In the genomic region with DNA sequence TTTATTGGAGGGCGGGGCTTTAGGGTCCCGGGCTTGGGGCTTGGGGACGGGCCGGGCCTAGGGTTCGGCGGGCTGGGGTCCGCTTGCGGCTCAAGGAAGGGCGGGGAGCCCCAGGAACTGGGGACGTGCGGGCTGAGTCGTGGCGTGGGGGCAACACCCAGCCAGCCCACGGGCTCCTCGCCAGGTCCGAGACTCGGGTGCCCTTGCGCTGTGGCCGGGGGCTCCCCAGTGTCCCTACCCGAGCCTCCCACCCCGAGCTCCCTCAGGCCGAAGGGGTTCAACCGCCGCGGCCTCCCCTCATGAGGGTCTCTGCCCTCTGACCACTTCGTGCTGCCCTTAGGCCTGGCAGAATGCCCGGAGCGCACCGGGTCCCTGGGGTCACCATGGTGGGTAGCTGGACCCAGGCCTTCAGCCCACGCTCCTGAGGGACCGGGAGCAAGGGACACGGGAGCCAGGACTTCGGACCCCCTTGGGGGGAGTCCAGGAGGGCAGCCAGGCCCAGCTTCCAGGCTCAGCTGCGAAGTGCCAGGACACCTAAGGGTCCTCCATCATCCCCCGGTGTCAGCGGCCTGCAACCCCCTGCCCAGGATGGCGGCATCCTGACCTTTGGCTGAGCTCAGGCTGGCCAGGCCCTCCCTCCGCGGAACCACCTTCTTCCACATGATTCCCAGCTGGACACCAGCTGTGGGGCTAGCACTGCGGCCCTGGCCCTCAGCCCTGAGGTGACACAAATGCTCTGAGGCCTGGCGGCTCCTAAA, we compare ENCODE assay signal across 1 cellular context.
TF ChIP-seq lines count a peak whose summit lies in the region.

No MANE protein-coding gene starts in this region.

TF ChIP-seq in HepG2, 621 proteins besides CTCF, POLR2A, EP300 and RAD21 (continued from another document and continues in another):
- TF ChIP-seq, protein P1, sequence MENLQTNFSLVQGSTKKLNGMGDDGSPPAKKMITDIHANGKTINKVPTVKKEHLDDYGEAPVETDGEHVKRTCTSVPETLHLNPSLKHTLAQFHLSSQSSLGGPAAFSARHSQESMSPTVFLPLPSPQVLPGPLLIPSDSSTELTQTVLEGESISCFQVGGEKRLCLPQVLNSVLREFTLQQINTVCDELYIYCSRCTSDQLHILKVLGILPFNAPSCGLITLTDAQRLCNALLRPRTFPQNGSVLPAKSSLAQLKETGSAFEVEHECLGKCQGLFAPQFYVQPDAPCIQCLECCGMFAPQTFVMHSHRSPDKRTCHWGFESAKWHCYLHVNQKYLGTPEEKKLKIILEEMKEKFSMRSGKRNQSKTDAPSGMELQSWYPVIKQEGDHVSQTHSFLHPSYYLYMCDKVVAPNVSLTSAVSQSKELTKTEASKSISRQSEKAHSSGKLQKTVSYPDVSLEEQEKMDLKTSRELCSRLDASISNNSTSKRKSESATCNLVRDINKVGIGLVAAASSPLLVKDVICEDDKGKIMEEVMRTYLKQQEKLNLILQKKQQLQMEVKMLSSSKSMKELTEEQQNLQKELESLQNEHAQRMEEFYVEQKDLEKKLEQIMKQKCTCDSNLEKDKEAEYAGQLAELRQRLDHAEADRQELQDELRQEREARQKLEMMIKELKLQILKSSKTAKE (CRISPR knock-in tag; IDR thresholded peaks at IDR 0.05; ENCODE audit: borderline replicate concordance): no peak
- TF ChIP-seq KDM5B (CRISPR knock-in tag; IDR thresholded peaks at IDR 0.05; ENCODE audit: borderline replicate concordance) (peak; percentile 58; the same call in 1 of the 2 replicates), SMAD3 (CRISPR knock-in tag; IDR thresholded peaks at IDR 0.05) (no peak), ZBTB42 (CRISPR knock-in tag; IDR thresholded peaks at IDR 0.05) (no peak), ZSCAN20 (CRISPR knock-in tag; IDR thresholded peaks at IDR 0.05; ENCODE audit: borderline replicate concordance) (no peak), ATM (IDR thresholded peaks at IDR 0.05; ENCODE audit: borderline replicate concordance) (no peak), FOXO1 (CRISPR knock-in tag; IDR thresholded peaks at IDR 0.05) (no peak), ZFAT (CRISPR knock-in tag; conservative IDR thresholded peaks at IDR 0.05) (no peak), ZNF496 (CRISPR knock-in tag; IDR thresholded peaks at IDR 0.05; ENCODE audit: insufficient replicate concordance) (no peak), HNRNPH1 (optimal IDR thresholded peaks at IDR 0.05; ENCODE audit: low read depth, low read length) (no peak), ELF4 (CRISPR knock-in tag; IDR thresholded peaks at IDR 0.05; ENCODE audit: borderline replicate concordance) (no peak), REPIN1 (CRISPR knock-in tag; IDR thresholded peaks at IDR 0.05; ENCODE audit: borderline replicate concordance, low read depth) (0 out of 2 replicates have a peak, but pooled peaks have one; percentile 23), IRF2 (CRISPR knock-in tag; IDR thresholded peaks at IDR 0.05) (0 out of 2 replicates have a peak, but pooled peaks have one; percentile 26), ZNF432 (CRISPR knock-in tag; IDR thresholded peaks at IDR 0.05; ENCODE audit: borderline replicate concordance) (no peak), ZNF781 (CRISPR knock-in tag; IDR thresholded peaks at IDR 0.05; ENCODE audit: borderline replicate concordance, not compliant biosample characterization) (no peak), ZNF562 (CRISPR knock-in tag; IDR thresholded peaks at IDR 0.05; ENCODE audit: borderline replicate concordance) (no peak), HOXD1 (CRISPR knock-in tag; IDR thresholded peaks at IDR 0.05) (no peak), ZNF672 (CRISPR knock-in tag; IDR thresholded peaks at IDR 0.05) (no peak), HMG20B (CRISPR knock-in tag; conservative IDR thresholded peaks at IDR 0.05) (no peak), ZNF788 (CRISPR knock-in tag; IDR thresholded peaks at IDR 0.05; ENCODE audit: borderline replicate concordance) (peak; percentile 72; the same call in 1 of the 2 replicates), ZNF775 (CRISPR knock-in tag; IDR thresholded peaks at IDR 0.05; ENCODE audit: borderline replicate concordance) (no peak), RFXANK (CRISPR knock-in tag; IDR thresholded peaks at IDR 0.05) (no peak), ZNF816 (CRISPR knock-in tag; IDR thresholded peaks at IDR 0.05; ENCODE audit: borderline replicate concordance) (peak; percentile 63; the same call in 1 of the 2 replicates), ZBTB7A (CRISPR knock-in tag; IDR thresholded peaks at IDR 0.05) (peak; percentile 88), ZNF616 (CRISPR knock-in tag; IDR thresholded peaks at IDR 0.05; ENCODE audit: low read depth) (no peak), ZNF331 (CRISPR knock-in tag; IDR thresholded peaks at IDR 0.05) (no peak), MAFF (IDR thresholded peaks at IDR 0.05; ENCODE audit: low read depth, low read length) (no peak), PHF20 (CRISPR knock-in tag; IDR thresholded peaks at IDR 0.05) (no peak), POLR2G (IDR thresholded peaks at IDR 0.05; ENCODE audit: low read depth, low read length) (no peak), CHD4 (IDR thresholded peaks at IDR 0.05; ENCODE audit: borderline replicate concordance, low read length) (no peak), SP1 (IDR thresholded peaks at IDR 0.05) (no peak), SP1 (CRISPR knock-in tag; IDR thresholded peaks at IDR 0.05) (no peak), PAX8 (CRISPR knock-in tag; IDR thresholded peaks at IDR 0.05; ENCODE audit: borderline replicate concordance) (no peak), STAT5B (CRISPR knock-in tag; IDR thresholded peaks at IDR 0.05) (no peak), ZNF598 (CRISPR knock-in tag; IDR thresholded peaks at IDR 0.05; ENCODE audit: borderline replicate concordance) (no peak; the same call in 1 of the 2 replicates), SIN3B (IDR thresholded peaks at IDR 0.05; ENCODE audit: low read length) (no peak), MZF1 (CRISPR knock-in tag; IDR thresholded peaks at IDR 0.05; ENCODE audit: borderline replicate concordance) (no peak), ZNF713 (CRISPR knock-in tag; IDR thresholded peaks at IDR 0.05) (0 out of 2 replicates have a peak, but pooled peaks have one; percentile 43)
- TF ChIP-seq, protein P2, sequence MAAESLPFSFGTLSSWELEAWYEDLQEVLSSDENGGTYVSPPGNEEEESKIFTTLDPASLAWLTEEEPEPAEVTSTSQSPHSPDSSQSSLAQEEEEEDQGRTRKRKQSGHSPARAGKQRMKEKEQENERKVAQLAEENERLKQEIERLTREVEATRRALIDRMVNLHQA (CRISPR knock-in tag; IDR thresholded peaks at IDR 0.05): no peak
- TF ChIP-seq, protein P3, sequence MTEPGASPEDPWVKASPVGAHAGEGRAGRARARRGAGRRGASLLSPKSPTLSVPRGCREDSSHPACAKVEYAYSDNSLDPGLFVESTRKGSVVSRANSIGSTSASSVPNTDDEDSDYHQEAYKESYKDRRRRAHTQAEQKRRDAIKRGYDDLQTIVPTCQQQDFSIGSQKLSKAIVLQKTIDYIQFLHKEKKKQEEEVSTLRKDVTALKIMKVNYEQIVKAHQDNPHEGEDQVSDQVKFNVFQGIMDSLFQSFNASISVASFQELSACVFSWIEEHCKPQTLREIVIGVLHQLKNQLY (CRISPR knock-in tag; IDR thresholded peaks at IDR 0.05): no peak; the same call in 1 of the 2 replicates
- TF ChIP-seq, protein P4, sequence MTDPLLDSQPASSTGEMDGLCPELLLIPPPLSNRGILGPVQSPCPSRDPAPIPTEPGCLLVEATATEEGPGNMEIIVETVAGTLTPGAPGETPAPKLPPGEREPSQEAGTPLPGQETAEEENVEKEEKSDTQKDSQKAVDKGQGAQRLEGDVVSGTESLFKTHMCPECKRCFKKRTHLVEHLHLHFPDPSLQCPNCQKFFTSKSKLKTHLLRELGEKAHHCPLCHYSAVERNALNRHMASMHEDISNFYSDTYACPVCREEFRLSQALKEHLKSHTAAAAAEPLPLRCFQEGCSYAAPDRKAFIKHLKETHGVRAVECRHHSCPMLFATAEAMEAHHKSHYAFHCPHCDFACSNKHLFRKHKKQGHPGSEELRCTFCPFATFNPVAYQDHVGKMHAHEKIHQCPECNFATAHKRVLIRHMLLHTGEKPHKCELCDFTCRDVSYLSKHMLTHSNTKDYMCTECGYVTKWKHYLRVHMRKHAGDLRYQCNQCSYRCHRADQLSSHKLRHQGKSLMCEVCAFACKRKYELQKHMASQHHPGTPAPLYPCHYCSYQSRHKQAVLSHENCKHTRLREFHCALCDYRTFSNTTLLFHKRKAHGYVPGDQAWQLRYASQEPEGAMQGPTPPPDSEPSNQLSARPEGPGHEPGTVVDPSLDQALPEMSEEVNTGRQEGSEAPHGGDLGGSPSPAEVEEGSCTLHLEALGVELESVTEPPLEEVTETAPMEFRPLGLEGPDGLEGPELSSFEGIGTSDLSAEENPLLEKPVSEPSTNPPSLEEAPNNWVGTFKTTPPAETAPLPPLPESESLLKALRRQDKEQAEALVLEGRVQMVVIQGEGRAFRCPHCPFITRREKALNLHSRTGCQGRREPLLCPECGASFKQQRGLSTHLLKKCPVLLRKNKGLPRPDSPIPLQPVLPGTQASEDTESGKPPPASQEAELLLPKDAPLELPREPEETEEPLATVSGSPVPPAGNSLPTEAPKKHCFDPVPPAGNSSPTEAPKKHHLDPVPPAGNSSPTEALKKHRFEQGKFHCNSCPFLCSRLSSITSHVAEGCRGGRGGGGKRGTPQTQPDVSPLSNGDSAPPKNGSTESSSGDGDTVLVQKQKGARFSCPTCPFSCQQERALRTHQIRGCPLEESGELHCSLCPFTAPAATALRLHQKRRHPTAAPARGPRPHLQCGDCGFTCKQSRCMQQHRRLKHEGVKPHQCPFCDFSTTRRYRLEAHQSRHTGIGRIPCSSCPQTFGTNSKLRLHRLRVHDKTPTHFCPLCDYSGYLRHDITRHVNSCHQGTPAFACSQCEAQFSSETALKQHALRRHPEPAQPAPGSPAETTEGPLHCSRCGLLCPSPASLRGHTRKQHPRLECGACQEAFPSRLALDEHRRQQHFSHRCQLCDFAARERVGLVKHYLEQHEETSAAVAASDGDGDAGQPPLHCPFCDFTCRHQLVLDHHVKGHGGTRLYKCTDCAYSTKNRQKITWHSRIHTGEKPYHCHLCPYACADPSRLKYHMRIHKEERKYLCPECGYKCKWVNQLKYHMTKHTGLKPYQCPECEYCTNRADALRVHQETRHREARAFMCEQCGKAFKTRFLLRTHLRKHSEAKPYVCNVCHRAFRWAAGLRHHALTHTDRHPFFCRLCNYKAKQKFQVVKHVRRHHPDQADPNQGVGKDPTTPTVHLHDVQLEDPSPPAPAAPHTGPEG (CRISPR knock-in tag; IDR thresholded peaks at IDR 0.05): no peak; the same call in 1 of the 2 replicates
- TF ChIP-seq, protein P5, sequence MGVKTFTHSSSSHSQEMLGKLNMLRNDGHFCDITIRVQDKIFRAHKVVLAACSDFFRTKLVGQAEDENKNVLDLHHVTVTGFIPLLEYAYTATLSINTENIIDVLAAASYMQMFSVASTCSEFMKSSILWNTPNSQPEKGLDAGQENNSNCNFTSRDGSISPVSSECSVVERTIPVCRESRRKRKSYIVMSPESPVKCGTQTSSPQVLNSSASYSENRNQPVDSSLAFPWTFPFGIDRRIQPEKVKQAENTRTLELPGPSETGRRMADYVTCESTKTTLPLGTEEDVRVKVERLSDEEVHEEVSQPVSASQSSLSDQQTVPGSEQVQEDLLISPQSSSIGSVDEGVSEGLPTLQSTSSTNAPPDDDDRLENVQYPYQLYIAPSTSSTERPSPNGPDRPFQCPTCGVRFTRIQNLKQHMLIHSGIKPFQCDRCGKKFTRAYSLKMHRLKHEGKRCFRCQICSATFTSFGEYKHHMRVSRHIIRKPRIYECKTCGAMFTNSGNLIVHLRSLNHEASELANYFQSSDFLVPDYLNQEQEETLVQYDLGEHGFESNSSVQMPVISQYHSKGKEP (CRISPR knock-in tag; IDR thresholded peaks at IDR 0.05): no peak
- TF ChIP-seq, protein P6, sequence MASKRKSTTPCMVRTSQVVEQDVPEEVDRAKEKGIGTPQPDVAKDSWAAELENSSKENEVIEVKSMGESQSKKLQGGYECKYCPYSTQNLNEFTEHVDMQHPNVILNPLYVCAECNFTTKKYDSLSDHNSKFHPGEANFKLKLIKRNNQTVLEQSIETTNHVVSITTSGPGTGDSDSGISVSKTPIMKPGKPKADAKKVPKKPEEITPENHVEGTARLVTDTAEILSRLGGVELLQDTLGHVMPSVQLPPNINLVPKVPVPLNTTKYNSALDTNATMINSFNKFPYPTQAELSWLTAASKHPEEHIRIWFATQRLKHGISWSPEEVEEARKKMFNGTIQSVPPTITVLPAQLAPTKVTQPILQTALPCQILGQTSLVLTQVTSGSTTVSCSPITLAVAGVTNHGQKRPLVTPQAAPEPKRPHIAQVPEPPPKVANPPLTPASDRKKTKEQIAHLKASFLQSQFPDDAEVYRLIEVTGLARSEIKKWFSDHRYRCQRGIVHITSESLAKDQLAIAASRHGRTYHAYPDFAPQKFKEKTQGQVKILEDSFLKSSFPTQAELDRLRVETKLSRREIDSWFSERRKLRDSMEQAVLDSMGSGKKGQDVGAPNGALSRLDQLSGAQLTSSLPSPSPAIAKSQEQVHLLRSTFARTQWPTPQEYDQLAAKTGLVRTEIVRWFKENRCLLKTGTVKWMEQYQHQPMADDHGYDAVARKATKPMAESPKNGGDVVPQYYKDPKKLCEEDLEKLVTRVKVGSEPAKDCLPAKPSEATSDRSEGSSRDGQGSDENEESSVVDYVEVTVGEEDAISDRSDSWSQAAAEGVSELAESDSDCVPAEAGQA (IDR thresholded peaks at IDR 0.05; ENCODE audit: low read depth): no peak
- TF ChIP-seq, protein P6 (CRISPR knock-in tag; IDR thresholded peaks at IDR 0.05; ENCODE audit: borderline replicate concordance): no peak
- TF ChIP-seq, protein P7, sequence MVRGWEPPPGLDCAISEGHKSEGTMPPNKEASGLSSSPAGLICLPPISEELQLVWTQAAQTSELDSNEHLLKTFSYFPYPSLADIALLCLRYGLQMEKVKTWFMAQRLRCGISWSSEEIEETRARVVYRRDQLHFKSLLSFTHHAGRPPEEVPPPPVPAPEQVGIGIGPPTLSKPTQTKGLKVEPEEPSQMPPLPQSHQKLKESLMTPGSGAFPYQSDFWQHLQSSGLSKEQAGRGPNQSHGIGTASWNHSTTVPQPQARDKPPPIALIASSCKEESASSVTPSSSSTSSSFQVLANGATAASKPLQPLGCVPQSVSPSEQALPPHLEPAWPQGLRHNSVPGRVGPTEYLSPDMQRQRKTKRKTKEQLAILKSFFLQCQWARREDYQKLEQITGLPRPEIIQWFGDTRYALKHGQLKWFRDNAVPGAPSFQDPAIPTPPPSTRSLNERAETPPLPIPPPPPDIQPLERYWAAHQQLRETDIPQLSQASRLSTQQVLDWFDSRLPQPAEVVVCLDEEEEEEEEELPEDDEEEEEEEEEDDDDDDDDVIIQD (CRISPR knock-in tag; IDR thresholded peaks at IDR 0.05; ENCODE audit: low read depth): no peak
